ENCODE assay signal across 25 cellular contexts in the genomic region with DNA sequence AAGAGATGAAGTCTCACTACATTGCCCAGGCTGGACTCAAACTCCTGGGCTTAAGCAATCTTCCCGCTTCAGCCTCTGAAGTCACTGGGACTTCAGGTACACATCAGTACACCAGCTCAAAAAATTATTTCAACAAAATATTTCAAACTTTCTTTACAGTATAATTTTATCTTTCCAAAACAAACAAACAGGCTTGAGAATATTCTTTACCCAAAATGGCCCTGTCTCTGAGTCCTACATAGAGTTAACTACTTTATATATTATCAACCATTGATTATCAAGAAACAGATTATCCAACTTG. TPM values are rescaled to one million over a fixed set of nuclear protein-coding genes. Genes with fewer than 3 reads are reported as not detected.
"Had no signal": no experiment of that assay in that cellular context is flagged by ENCODE, and none has a peak within 500 bp of the region (broad histone marks: within the 10 kb centered on the region; RNA-seq: fewer than 3 reads in every experiment).

No MANE protein-coding gene starts in this region.

- H3K27me3 ChIP-seq: right atrium auricular region, right lobe of liver, suprapubic skin had no signal

- H3K36me3 ChIP-seq: left lung, lower lobe of right lung, right atrium auricular region, right lobe of liver, suprapubic skin, thyroid gland, upper lobe of right lung had no signal

- H3K9me3 Mint-ChIP-seq: immature natural killer cell; naive thymus-derived CD8-positive, alpha-beta T cell; stimulated activated effector memory CD8-positive, alpha-beta T cell treated with anti-CD3 and anti-CD28 coated beads, Interleukin-12 subunit alpha, Interleukin-12 subunit beta, amount 100 ng/mL, for 72 hours; stimulated activated naive CD8-positive, alpha-beta T cell treated with anti-CD3 and anti-CD28 coated beads, Interleukin-15, Interleukin-2, amounts not matched to agents 100 ng/mL and 50 ng/mL, for 24 hours had no signal

- H2AFZ ChIP-seq: parathyroid adenoma had no signal

- H3K4me3 Mint-ChIP-seq: immature natural killer cell; naive thymus-derived CD8-positive, alpha-beta T cell; nephron; neural crest cell; stimulated activated effector memory CD8-positive, alpha-beta T cell treated with anti-CD3 and anti-CD28 coated beads, Interleukin-12 subunit alpha, Interleukin-12 subunit beta, amount 100 ng/mL, for 72 hours; stimulated activated naive CD8-positive, alpha-beta T cell treated with anti-CD3 and anti-CD28 coated beads, Interleukin-15, Interleukin-2, amounts not matched to agents 100 ng/mL and 50 ng/mL, for 24 hours had no signal

- FAIRE-seq: islet of Langerhans, kidney, urothelium cell line had no signal

- H3K4me1 Mint-ChIP-seq: immature natural killer cell; neural crest cell; stimulated activated effector memory CD8-positive, alpha-beta T cell treated with anti-CD3 and anti-CD28 coated beads, Interleukin-12 subunit alpha, Interleukin-12 subunit beta, amount 100 ng/mL, for 72 hours had no signal

- H3K27ac ChIP-seq: left lung, lower lobe of right lung, parathyroid adenoma, right atrium auricular region, right lobe of liver, thyroid gland, upper lobe of right lung had no signal

- H3K4me3 ChIP-seq: left lung, lower lobe of right lung, right atrium auricular region, right lobe of liver, suprapubic skin, thyroid gland, upper lobe of right lung had no signal

- H3K4me1 ChIP-seq: lower lobe of right lung, parathyroid adenoma had no signal

- H3K36me3 Mint-ChIP-seq: stimulated activated effector memory CD8-positive, alpha-beta T cell treated with anti-CD3 and anti-CD28 coated beads, Interleukin-12 subunit alpha, Interleukin-12 subunit beta, amount 100 ng/mL, for 72 hours had no signal

- H3K9me3 ChIP-seq: left lung, lower lobe of right lung, right atrium auricular region, right lobe of liver, suprapubic skin, thyroid gland, upper lobe of right lung had no signal

- DNase-seq: hypothalamus; immature natural killer cell; kidney; left colon; left lung; lower lobe of right lung; mammary epithelial cell; mesenchymal stem cell; naive thymus-derived CD8-positive, alpha-beta T cell; nucleus accumbens; right lobe of liver; stimulated activated CD4-positive, alpha-beta T cell treated with anti-CD3 and anti-CD28 coated beads, Interleukin-12 subunit alpha, Interleukin-12 subunit beta, amount 100 ng/mL, for 4 hours; stimulated activated CD4-positive, alpha-beta T cell treated with anti-CD3 and anti-CD28 coated beads, Interleukin-4, amount 100 ng/mL, for 24 hours; stimulated activated naive CD4-positive, alpha-beta T cell; thyroid gland; upper lobe of right lung had no signal

- H3K27ac Mint-ChIP-seq: immature natural killer cell; nephron; stimulated activated effector memory CD8-positive, alpha-beta T cell treated with anti-CD3 and anti-CD28 coated beads, Interleukin-12 subunit alpha, Interleukin-12 subunit beta, amount 100 ng/mL, for 72 hours; stimulated activated naive CD8-positive, alpha-beta T cell treated with anti-CD3 and anti-CD28 coated beads, Interleukin-15, Interleukin-2, amounts not matched to agents 100 ng/mL and 50 ng/mL, for 24 hours had no signal

- ATAC-seq: left colon; left lung; lower lobe of right lung; naive thymus-derived CD8-positive, alpha-beta T cell; right lobe of liver; stimulated activated effector memory CD8-positive, alpha-beta T cell treated with anti-CD3 and anti-CD28 coated beads, Interleukin-12 subunit alpha, Interleukin-12 subunit beta, amount 100 ng/mL, for 72 hours; upper lobe of right lung had no signal

- H3K9ac ChIP-seq: parathyroid adenoma had no signal

- H3K79me2 ChIP-seq: parathyroid adenoma had no signal

RNA-seq across cellular contexts. Expression of a gene that starts 2.3 kb away (rescaled TPM):
- total RNA-seq: neural crest cell had no signal
- polyA plus RNA-seq: immature natural killer cell; naive thymus-derived CD8-positive, alpha-beta T cell had no signal
